8 cellular contexts compared by ENCODE assay signal in the genomic region with DNA sequence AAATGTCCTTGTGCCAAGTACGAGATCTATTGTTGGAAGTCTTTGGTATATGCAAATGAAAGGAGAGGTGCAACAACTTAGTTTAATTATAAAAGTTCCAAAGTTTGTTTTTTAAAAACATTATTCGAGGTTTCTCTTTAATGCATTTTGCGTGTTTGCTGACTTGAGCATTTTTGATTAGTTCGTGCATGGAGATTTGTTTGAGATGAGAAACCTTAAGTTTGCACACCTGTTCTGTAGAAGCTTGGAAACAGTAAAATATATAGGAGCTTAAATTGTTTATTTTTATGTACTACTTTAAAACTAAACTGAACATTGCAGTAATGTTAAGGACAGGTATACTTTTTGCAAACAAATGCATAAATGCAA. TPM values are rescaled to one million over a fixed set of nuclear protein-coding genes. Genes with fewer than 3 reads are reported as not detected.
DNase-seq lines count a peak whose midpoint lies in the region; TF ChIP-seq lines count a peak whose summit lies in the region.

No MANE protein-coding gene starts in this region.

- CTCF ChIA-PET in BJ (lab: Yijun Ruan, JAX) = interaction anchor here (0.7 to 7.9 kb wide), 7 partner anchors 78 to 233 kb away, joined by 3 to 91 read pairs (median 4); no protein-coding TSS in a partner anchor

- H3K9ac ChIP-seq in HUES64 (ENCODE audit: low read depth, low read length) = peak overlapping the region; percentile 41; the same call in 1 of the 2 replicates
- H3K9ac ChIP-seq in endocrine pancreas (ENCODE audit: control insufficient read depth, insufficient read depth, low read length) = no peak overlapping the region

- WGBS in HUES64 = 67% methylated on average over 4 of the region's 4 CpGs

- H3K36me3 ChIP-seq in BJ (ENCODE audit: control insufficient read depth, insufficient read depth, low read length) (no peaks in the 10 kb centered on the region), HUES64 (ENCODE audit: insufficient read depth, low read length) (no peaks in the 10 kb centered on the region), endocrine pancreas (ENCODE audit: control insufficient read depth, insufficient read depth, low read length) (no peaks in the 10 kb centered on the region), BE2C (no peaks in the 10 kb centered on the region)

- H3K4me3 Mint-ChIP-seq in nephron = peak overlapping the region in 2 of 3 experiments; percentile 14 to 28

- POLR2A ChIA-PET in BJ (lab: Charles Lee) = interaction anchor here (1.0 kb wide), 1 partner anchor 86 kb away, joined by 3 read pairs; no protein-coding TSS in a partner anchor

- DNase-seq in BJ (ENCODE audit: low read depth) (no peak), BE2C (no peak), RPMI8226 (no peak), GOT3 (lab: John Stamatoyannopoulos, UW) (no peak), NCI-H510A treated with DMSO at 0.1 percent for 48 hours (lab: John Stamatoyannopoulos, UW) (no peak)

- peaks cover 8% of the 10 kb centered on the region for H3K36me3 Mint-ChIP-seq in nephron (ENCODE audit: low read depth)

- H3K27ac ChIP-seq in HUES64 (ENCODE audit: low read depth, low read length) = no peak overlapping the region

- H3K4me3 ChIP-seq in BJ (ENCODE audit: low read depth, low read length) (peak overlapping the region; percentile 55), HUES64 (ENCODE audit: low read length) (peak overlapping the region; percentile 76), endocrine pancreas (ENCODE audit: control insufficient read depth, insufficient read depth, low read length) (peak overlapping the region; percentile 61), BE2C (ENCODE audit: low read depth, low read length) (no peak overlapping the region)

- H3K9me3 Mint-ChIP-seq in nephron = peaks cover 25% of the 10 kb centered on the region

- TF ChIP-seq CTCF in BJ (IDR thresholded peaks at IDR 0.05; ENCODE audit: insufficient read depth, low read depth, low read length) (no peak), nephron (IDR thresholded peaks at IDR 0.05; ENCODE audit: unreplicated experiment in 3 of 3) (no peak), BE2C (IDR thresholded peaks at IDR 0.05; ENCODE audit: low read depth, low read length) (no peak)

- H3K27me3 Mint-ChIP-seq in nephron (ENCODE audit: low read depth) = peaks cover 4% of the 10 kb centered on the region

- no peak overlapping the region for H3K27ac Mint-ChIP-seq in nephron

- H3K4me1 ChIP-seq in HUES64 (ENCODE audit: insufficient read depth, low read length) = peaks cover 24% of the 10 kb centered on the region
- peaks cover 9% of the 10 kb centered on the region for H3K4me1 ChIP-seq in endocrine pancreas (ENCODE audit: control insufficient read depth, insufficient read depth, low read length)
- no peaks in the 10 kb centered on the region for H3K4me1 ChIP-seq in BE2C

- H3K9me3 ChIP-seq in HUES64 (ENCODE audit: insufficient read depth, low read depth, low read length) = no peaks in the 10 kb centered on the region
- no peaks in the 10 kb centered on the region for H3K9me3 ChIP-seq in endocrine pancreas (ENCODE audit: control insufficient read depth, low read length)
- H3K9me3 ChIP-seq in BE2C = peaks cover 8% of the 10 kb centered on the region

- peaks cover 5% of the 10 kb centered on the region for H3K4me1 Mint-ChIP-seq in nephron

- H3K27me3 ChIP-seq in BJ (ENCODE audit: control insufficient read depth, insufficient read depth, low read length) = no peaks in the 10 kb centered on the region
- H3K27me3 ChIP-seq in HUES64 (ENCODE audit: insufficient read depth, low read length) = peaks cover 35% of the 10 kb centered on the region
- H3K27me3 ChIP-seq in endocrine pancreas (ENCODE audit: control insufficient read depth, insufficient read depth, low read length) = no peaks in the 10 kb centered on the region
- no peaks in the 10 kb centered on the region for H3K27me3 ChIP-seq in BE2C

RNA-seq across cellular contexts. Expression of gene HSPA2, which starts 2.3 kb away (rescaled TPM):
- polyA plus RNA-seq in BJ (2011; rRNA removed) = 64.1 and 96.1 TPM in 2 replicates
- polyA minus RNA-seq in BJ (2011; rRNA and poly(A)+ RNA removed) = 57.8 and 70.6 TPM in 2 replicates
- polyA plus RNA-seq in HUES64 (2013, experiment 1 of 2) = 10.8 TPM
- 16.3 TPM for polyA plus RNA-seq in HUES64 (2013, experiment 2 of 2)
- 3.4 TPM for polyA plus RNA-seq in BE2C (2012; ENCODE audit: insufficient read depth, insufficient read length, low read depth)

RNA-seq across cellular contexts. Expression of gene PPP1R36, which starts 6.9 kb away (rescaled TPM):
- 0.65 and 0.67 TPM in 2 replicates for polyA plus RNA-seq in BJ (2011; rRNA removed)
- 0.46 TPM in 1 of 2 replicates, not detected in the other for polyA minus RNA-seq in BJ (2011; rRNA and poly(A)+ RNA removed)
- polyA plus RNA-seq in HUES64 (2013, experiment 1 of 2) = 0.40 TPM
- 0.32 TPM for polyA plus RNA-seq in HUES64 (2013, experiment 2 of 2)
- polyA plus RNA-seq in BE2C (2012; ENCODE audit: insufficient read depth, insufficient read length, low read depth) = 1.2 TPM

RNA-seq across cellular contexts. Expression of gene ZBTB1, which starts 38.3 kb away (rescaled TPM):
- polyA plus RNA-seq in BJ (2011; rRNA removed) = 16.0 and 32.7 TPM in 2 replicates
- 18.5 and 22.7 TPM in 2 replicates for polyA minus RNA-seq in BJ (2011; rRNA and poly(A)+ RNA removed)
- 19.7 TPM for polyA plus RNA-seq in HUES64 (2013, experiment 1 of 2)
- polyA plus RNA-seq in HUES64 (2013, experiment 2 of 2) = 21.1 TPM
- polyA plus RNA-seq in BE2C (2012; ENCODE audit: insufficient read depth, insufficient read length, low read depth) = 19.4 TPM

RNA-seq across cellular contexts. Expression of gene ZBTB25, which starts 39.2 kb away (rescaled TPM):
- 5.8 and 6.1 TPM in 2 replicates for polyA plus RNA-seq in BJ (2011; rRNA removed)
- 7.8 and 8.3 TPM in 2 replicates for polyA minus RNA-seq in BJ (2011; rRNA and poly(A)+ RNA removed)
- 4.1 TPM for polyA plus RNA-seq in HUES64 (2013, experiment 1 of 2)
- 6.1 TPM for polyA plus RNA-seq in HUES64 (2013, experiment 2 of 2)
- 4.6 TPM for polyA plus RNA-seq in BE2C (2012; ENCODE audit: insufficient read depth, insufficient read length, low read depth)
